In genomic region chr6:156029296-156029985, GRCh38 we compare ENCODE assay signal across 31 cellular contexts.
A peak's percentile ranks its signal among the peaks of the same experiment; 100 is the strongest.
DNase-seq lines count a peak whose midpoint lies in the region; ATAC-seq, FAIRE-seq and TF ChIP-seq lines count a peak whose summit lies in the region.
"Had no signal": no experiment of that assay in that cellular context is flagged by ENCODE, and none has a peak within 500 bp of the region (broad histone marks: within the 10 kb centered on the region; RNA-seq: fewer than 3 reads in every experiment).

No MANE protein-coding gene starts in this region.

- peaks cover 24% of the 10 kb centered on the region for H3K9me3 Mint-ChIP-seq in activated CD8-positive, alpha-beta T cell treated with anti-CD3 and anti-CD28 coated beads for 36 hours
- peaks cover 11% of the 10 kb centered on the region for H3K9me3 Mint-ChIP-seq in activated CD8-positive, alpha-beta T cell treated with anti-CD3 and anti-CD28 coated beads, Interleukin-2, amount 10 ng/mL, durations not matched to agents 7 days and 5 days (ENCODE audit: insufficient read depth)
- peaks cover 33% of the 10 kb centered on the region for H3K9me3 Mint-ChIP-seq in nephron

- H3K4me3 Mint-ChIP-seq in activated CD8-positive, alpha-beta T cell treated with anti-CD3 and anti-CD28 coated beads for 36 hours, result no peak overlapping the region
- no peak overlapping the region for H3K4me3 Mint-ChIP-seq in activated CD8-positive, alpha-beta T cell treated with anti-CD3 and anti-CD28 coated beads, Interleukin-2, amount 10 ng/mL, durations not matched to agents 7 days and 5 days
- H3K4me3 Mint-ChIP-seq in T-helper 17 cell, result peak overlapping the region; percentile 74
- no peak overlapping the region for H3K4me3 Mint-ChIP-seq in nephron
- H3K4me3 Mint-ChIP-seq: central memory CD8-positive, alpha-beta T cell; endodermal cell; neural progenitor cell had no signal

- intact Hi-C loops in activated CD8-positive, alpha-beta T cell treated with anti-CD3 and anti-CD28 coated beads for 36 hours (cut with micrococcal nuclease), result no loop called here

- CTCF ChIA-PET in activated CD8-positive, alpha-beta T cell treated with anti-CD3 and anti-CD28 coated beads for 36 hours (lab: Charles Lee), result no interaction called here
- CTCF ChIA-PET in activated CD8-positive, alpha-beta T cell treated with anti-CD3 and anti-CD28 coated beads, Interleukin-2, amount 10 ng/mL, durations not matched to agents 7 days and 5 days (lab: Charles Lee), result interaction anchor here (1.4 kb wide), 1 partner anchor 58 kb away, joined by 3 read pairs; no protein-coding TSS in a partner anchor

- no peak for TF ChIP-seq CTCF in activated CD8-positive, alpha-beta T cell treated with anti-CD3 and anti-CD28 coated beads for 36 hours (IDR thresholded peaks at IDR 0.05)
- TF ChIP-seq CTCF in D721Med (IDR thresholded peaks at IDR 0.05; ENCODE audit: insufficient read depth, missing control alignments) (no peak), nephron (IDR thresholded peaks at IDR 0.05; ENCODE audit: unreplicated experiment in 3 of 3) (no peak)

- POLR2A ChIA-PET in activated CD8-positive, alpha-beta T cell treated with anti-CD3 and anti-CD28 coated beads for 36 hours (lab: Charles Lee), result no interaction called here
- POLR2A ChIA-PET in activated CD8-positive, alpha-beta T cell treated with anti-CD3 and anti-CD28 coated beads, Interleukin-2, amount 10 ng/mL, durations not matched to agents 7 days and 5 days (lab: Charles Lee), result no interaction called here

- peaks cover 6% of the 10 kb centered on the region for H3K9me3 ChIP-seq in T-helper 17 cell (ENCODE audit: control insufficient read depth, low read length, poor library complexity, severe bottlenecking)
- H3K9me3 ChIP-seq: pancreas, thyroid gland, vagina had no signal

- H3K27ac Mint-ChIP-seq in activated CD8-positive, alpha-beta T cell treated with anti-CD3 and anti-CD28 coated beads for 36 hours, result peak overlapping the region; percentile 90
- H3K27ac Mint-ChIP-seq in activated CD8-positive, alpha-beta T cell treated with anti-CD3 and anti-CD28 coated beads, Interleukin-2, amount 10 ng/mL, durations not matched to agents 7 days and 5 days, result no peak overlapping the region
- H3K27ac Mint-ChIP-seq in T-helper 17 cell (peak overlapping the region; percentile 92), nephron (peak overlapping the region; percentile 23 to 57 (median 42))
- H3K27ac Mint-ChIP-seq: endodermal cell, neural progenitor cell had no signal

- peaks cover 8% of the 10 kb centered on the region for H3K4me1 Mint-ChIP-seq in activated CD8-positive, alpha-beta T cell treated with anti-CD3 and anti-CD28 coated beads for 36 hours (ENCODE audit: low read depth)
- H3K4me1 Mint-ChIP-seq in activated CD8-positive, alpha-beta T cell treated with anti-CD3 and anti-CD28 coated beads, Interleukin-2, amount 10 ng/mL, durations not matched to agents 7 days and 5 days (ENCODE audit: low read depth), result peaks cover 5% of the 10 kb centered on the region
- peaks cover 8% of the 10 kb centered on the region for H3K4me1 Mint-ChIP-seq in T-helper 17 cell
- H3K4me1 Mint-ChIP-seq in nephron, result peaks cover 24% of the 10 kb centered on the region
- H3K4me1 Mint-ChIP-seq: central memory CD8-positive, alpha-beta T cell; endodermal cell; neural progenitor cell had no signal

- peak; percentile 61 for FAIRE-seq in D721Med (lab: Jason Lieb, UNC)
- FAIRE-seq: pancreas had no signal

- H3K36me3 Mint-ChIP-seq in activated CD8-positive, alpha-beta T cell treated with anti-CD3 and anti-CD28 coated beads for 36 hours (ENCODE audit: low read depth), result no peaks in the 10 kb centered on the region
- H3K36me3 Mint-ChIP-seq in activated CD8-positive, alpha-beta T cell treated with anti-CD3 and anti-CD28 coated beads, Interleukin-2, amount 10 ng/mL, durations not matched to agents 7 days and 5 days (ENCODE audit: low read depth), result no peaks in the 10 kb centered on the region
- H3K36me3 Mint-ChIP-seq in T-helper 17 cell (ENCODE audit: low read depth) (peaks cover 3% of the 10 kb centered on the region), nephron (ENCODE audit: low read depth) (peaks cover 20% of the 10 kb centered on the region)

- no peak for ATAC-seq in activated CD8-positive, alpha-beta T cell treated with anti-CD3 and anti-CD28 coated beads for 36 hours
- no peak for ATAC-seq in activated CD8-positive, alpha-beta T cell treated with anti-CD3 and anti-CD28 coated beads, Interleukin-2, amount 10 ng/mL, durations not matched to agents 7 days and 5 days
- ATAC-seq in T-helper 17 cell, result no peak
- ATAC-seq in GM19455 (IDR thresholded peaks at IDR 0.05; ENCODE audit: unreplicated experiment), result no peak
- ATAC-seq: left lung had no signal

- no peak for DNase-seq in activated CD8-positive, alpha-beta T cell treated with anti-CD3 and anti-CD28 coated beads for 36 hours
- DNase-seq in activated CD8-positive, alpha-beta T cell treated with anti-CD3 and anti-CD28 coated beads, Interleukin-2, amount 10 ng/mL, durations not matched to agents 7 days and 5 days, result no peak
- peak; percentile 15 for DNase-seq in D721Med (ENCODE audit: insufficient read length, low spot score)
- DNase-seq in T-helper 17 cell, result no peak
- DNase-seq in NCI-H1436 (lab: John Stamatoyannopoulos, UW), result no peak
- DNase-seq in HK-2 (ENCODE audit: unreplicated experiment), result no peak
- DNase-seq: activated CD4-positive, alpha-beta T cell treated with anti-CD3 and anti-CD28 coated beads, Interleukin-2, amount 50 U/mL, for 4 hours; activated CD4-positive, CD25-positive, alpha-beta regulatory T cell; activated CD8-positive, alpha-beta memory T cell treated with anti-CD3 and anti-CD28 coated beads, Interleukin-2, amount 50 U/mL, for 48 hours; activated gamma-delta T cell treated with Interleukin-2 at 50 U/mL for 16 hours; DMS153; endodermal cell; foreskin fibroblast; H7; head of caudate nucleus; KG1; MM.1S; NCI-H1105 treated with DMSO at 0.1 percent for 48 hours; NCI-H2029; NCI-H2227 treated with DMSO at 0.1 percent for 48 hours; pancreas; RPMI8226; SJCRH30; T-helper 1 cell; thyroid gland had no signal

- no peaks in the 10 kb centered on the region for H3K27me3 Mint-ChIP-seq in activated CD8-positive, alpha-beta T cell treated with anti-CD3 and anti-CD28 coated beads for 36 hours
- H3K27me3 Mint-ChIP-seq in activated CD8-positive, alpha-beta T cell treated with anti-CD3 and anti-CD28 coated beads, Interleukin-2, amount 10 ng/mL, durations not matched to agents 7 days and 5 days (ENCODE audit: low read depth), result no peaks in the 10 kb centered on the region
- H3K27me3 Mint-ChIP-seq in T-helper 17 cell (no peaks in the 10 kb centered on the region), nephron (ENCODE audit: low read depth) (no peaks in the 10 kb centered on the region)
- H3K27me3 Mint-ChIP-seq: central memory CD8-positive, alpha-beta T cell had no signal
